Comparison of ENCODE assay signal across 25 cellular contexts in the genomic region with DNA sequence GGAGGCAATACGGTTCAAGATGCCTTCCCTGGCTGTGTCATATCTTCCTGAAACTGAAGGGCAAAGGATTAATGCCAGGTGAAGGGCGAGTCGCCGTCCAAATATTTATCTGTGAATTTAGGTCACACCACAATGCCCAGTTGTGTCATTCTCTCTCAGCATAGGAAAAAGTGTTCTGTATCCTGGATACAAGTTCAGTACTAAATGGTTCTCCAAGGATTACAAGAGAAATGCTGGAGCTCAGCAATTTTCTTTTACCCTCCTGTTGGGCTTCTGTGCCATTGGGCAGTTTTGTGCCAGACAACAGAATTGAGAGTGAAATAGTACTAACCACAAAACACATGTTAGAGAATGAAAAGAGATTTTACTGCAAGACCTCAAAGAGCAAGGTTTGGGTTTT.
A peak's percentile ranks its signal among the peaks of the same experiment; 100 is the strongest.
DNase-seq lines count a peak whose midpoint lies in the region; ATAC-seq and TF ChIP-seq lines count a peak whose summit lies in the region.
"Had no signal": no experiment of that assay in that cellular context is flagged by ENCODE, and none has a peak within 500 bp of the region (broad histone marks: within the 10 kb centered on the region; RNA-seq: fewer than 3 reads in every experiment).

No MANE protein-coding gene starts in this region.

- no peak overlapping the region for H3K4me2 ChIP-seq in PC-3 (ENCODE audit: low read length)

- no TSS peak for BruUV-seq in PC-3 (replicated peaks; lab: Mats Ljungman, UMichigan)

- H3F3A ChIP-seq in PC-3 (ENCODE audit: low read length, unreplicated experiment): no peaks in the 10 kb centered on the region

- H2AFZ ChIP-seq in PC-3 (ENCODE audit: low read length): no peak overlapping the region

- no peak for ATAC-seq in PC-3
- no peak for ATAC-seq in GM19324 (IDR thresholded peaks at IDR 0.05; ENCODE audit: low FRiP score, unreplicated experiment)
- ATAC-seq in omental fat pad (ENCODE audit: low FRiP score): no peak
- ATAC-seq: gastroesophageal sphincter; left ventricle myocardium superior; natural killer cell treated with Interleukin-12 subunit alpha and Interleukin-12 subunit beta and Interleukin-15 and Interleukin-18, amount 100 ng/mL, for 72 hours; stimulated activated effector memory CD8-positive, alpha-beta T cell treated with anti-CD3 and anti-CD28 coated beads, Interleukin-12 subunit alpha, Interleukin-12 subunit beta, amount 100 ng/mL, for 72 hours; upper lobe of right lung had no signal

- H3K36me3 Mint-ChIP-seq in endothelial cell (ENCODE audit: low read depth, unreplicated experiment) (no peaks in the 10 kb centered on the region), immature natural killer cell (peaks cover 0 to 4% (median 0%) of the 10 kb centered on the region in 3 donors)
- H3K36me3 Mint-ChIP-seq: natural killer cell treated with Interleukin-12 subunit alpha and Interleukin-12 subunit beta and Interleukin-15 and Interleukin-18, amount 100 ng/mL, for 72 hours; stimulated activated effector memory CD8-positive, alpha-beta T cell treated with anti-CD3 and anti-CD28 coated beads, Interleukin-12 subunit alpha, Interleukin-12 subunit beta, amount 100 ng/mL, for 72 hours had no signal

- no peak overlapping the region for H3K4me3 ChIP-seq in PC-3 (ENCODE audit: low read length)
- H3K4me3 ChIP-seq: gastroesophageal sphincter, right atrium auricular region, SJSA1, spleen, upper lobe of right lung had no signal

- H3K27ac ChIP-seq in PC-3 (ENCODE audit: low read length) (no peak overlapping the region), caudate nucleus (ENCODE audit: low read depth, low read length) (peak overlapping the region; percentile 68)
- H3K27ac ChIP-seq: gastroesophageal sphincter, right atrium auricular region, SJSA1, spleen, upper lobe of right lung had no signal

- no peaks in the 10 kb centered on the region for H3K79me2 ChIP-seq in PC-3 (ENCODE audit: low read length)

- TF ChIP-seq CTCF in PC-3 (conservative IDR thresholded peaks at IDR 0.05; ENCODE audit: low read depth, low read length): no peak
- no peak for TF ChIP-seq CTCF in omental fat pad (IDR thresholded peaks at IDR 0.05)
- TF ChIP-seq CTCF in endothelial cell (IDR thresholded peaks at IDR 0.05; ENCODE audit: unreplicated experiment): no peak

- DNase-seq in EL (peak; percentile 3), PC-3 (peak; percentile 54), caudate nucleus (lab: John Stamatoyannopoulos, UW) (peak in 4 of 61 donors; percentile 1 to 44 (median 10)), midbrain (lab: John Stamatoyannopoulos, UW) (peak; percentile 46), omental fat pad (ENCODE audit: low spot score) (no peak), endothelial cell (ENCODE audit: low spot score) (no peak), immature natural killer cell (no peak)
- DNase-seq: activated CD4-positive, alpha-beta T cell treated with anti-CD3 and anti-CD28 coated beads, Interleukin-2, amount 50 U/mL, for 4 hours; activated naive CD4-positive, alpha-beta T cell treated with anti-CD3 and anti-CD28 coated beads, Interleukin-2, amount 50 U/mL, for 16 hours; amniotic stem cell; COR-L47; IMR-90; left ventricle myocardium superior; NCI-H2081; NCI-H2227 treated with DMSO at 0.1 percent for 48 hours; NCI-H526 treated with DMSO at 0.1 percent for 48 hours; spleen; stimulated activated CD4-positive, alpha-beta T cell treated with anti-CD3 and anti-CD28 coated beads, Interleukin-2, amount 100 ng/mL, for 48 hours; upper lobe of right lung had no signal

- H3K9me2 ChIP-seq in PC-3 (replicated peaks; ENCODE audit: low read length): no peaks in the 10 kb centered on the region; the same call in 1 of the 2 replicates

- H3K4me1 ChIP-seq in PC-3 (ENCODE audit: insufficient read depth, low read length): no peaks in the 10 kb centered on the region
- H3K4me1 ChIP-seq: right atrium auricular region, spleen, upper lobe of right lung had no signal

- H3K4me3 Mint-ChIP-seq in endothelial cell (ENCODE audit: unreplicated experiment): no peak overlapping the region
- no peak overlapping the region for H3K4me3 Mint-ChIP-seq in immature natural killer cell
- H3K4me3 Mint-ChIP-seq: natural killer cell treated with Interleukin-12 subunit alpha and Interleukin-12 subunit beta and Interleukin-15 and Interleukin-18, amount 100 ng/mL, for 72 hours; stimulated activated effector memory CD8-positive, alpha-beta T cell treated with anti-CD3 and anti-CD28 coated beads, Interleukin-12 subunit alpha, Interleukin-12 subunit beta, amount 100 ng/mL, for 72 hours had no signal

- H3K9me3 ChIP-seq in PC-3 (ENCODE audit: low read length): no peaks in the 10 kb centered on the region
- H3K9me3 ChIP-seq: gastroesophageal sphincter, right atrium auricular region, SJSA1, spleen, upper lobe of right lung had no signal

- CTCF ChIA-PET in PC-3 (lab: Charles Lee): no interaction called here

- H3K27me3 ChIP-seq in PC-3 (ENCODE audit: low read length): no peaks in the 10 kb centered on the region
- H3K27me3 ChIP-seq: gastroesophageal sphincter, right atrium auricular region, SJSA1, spleen, upper lobe of right lung had no signal

- H3K27ac Mint-ChIP-seq in endothelial cell (ENCODE audit: unreplicated experiment) (no peak overlapping the region), immature natural killer cell (no peak overlapping the region)
- H3K27ac Mint-ChIP-seq: natural killer cell treated with Interleukin-12 subunit alpha and Interleukin-12 subunit beta and Interleukin-15 and Interleukin-18, amount 100 ng/mL, for 72 hours; stimulated activated effector memory CD8-positive, alpha-beta T cell treated with anti-CD3 and anti-CD28 coated beads, Interleukin-12 subunit alpha, Interleukin-12 subunit beta, amount 100 ng/mL, for 72 hours had no signal

- H3K27me3 Mint-ChIP-seq in endothelial cell (ENCODE audit: unreplicated experiment): no peaks in the 10 kb centered on the region
- no peaks in the 10 kb centered on the region for H3K27me3 Mint-ChIP-seq in immature natural killer cell (ENCODE audit: low read depth in 3 of 3)
- H3K27me3 Mint-ChIP-seq: natural killer cell treated with Interleukin-12 subunit alpha and Interleukin-12 subunit beta and Interleukin-15 and Interleukin-18, amount 100 ng/mL, for 72 hours had no signal

- intact Hi-C loops in PC-3 (cut with micrococcal nuclease): no loop called here

- no peaks in the 10 kb centered on the region for H4K20me1 ChIP-seq in PC-3 (ENCODE audit: low read length)

- no peaks in the 10 kb centered on the region for H3K4me1 Mint-ChIP-seq in endothelial cell (ENCODE audit: unreplicated experiment)
- H3K4me1 Mint-ChIP-seq in immature natural killer cell: peaks cover 5 to 12% of the 10 kb centered on the region in 2 donors

- POLR2A ChIA-PET in PC-3 (lab: Charles Lee; ENCODE audit: unreplicated experiment): no interaction called here

- no peak overlapping the region for H3K9ac ChIP-seq in PC-3 (ENCODE audit: low read length)

- H3K36me3 ChIP-seq in PC-3 (ENCODE audit: low read depth, low read length): no peaks in the 10 kb centered on the region
- H3K36me3 ChIP-seq: gastroesophageal sphincter, right atrium auricular region, SJSA1, spleen, upper lobe of right lung had no signal

- H3K9me3 Mint-ChIP-seq in endothelial cell (ENCODE audit: unreplicated experiment): no peaks in the 10 kb centered on the region
- peaks cover 0 to 8% (median 2%) of the 10 kb centered on the region in 6 donors for H3K9me3 Mint-ChIP-seq in immature natural killer cell
- H3K9me3 Mint-ChIP-seq: stimulated activated effector memory CD8-positive, alpha-beta T cell treated with anti-CD3 and anti-CD28 coated beads, Interleukin-12 subunit alpha, Interleukin-12 subunit beta, amount 100 ng/mL, for 72 hours had no signal

Comparison
In these comparisons a context has a peak if more than half of its experiments do, and no peak if none do; other contexts are left out.
1. DNase-seq: peak in EL (single experiment), PC-3 (single experiment) and midbrain (single experiment); none in omental fat pad (single experiment), endothelial cell (single experiment) and immature natural killer cell (0 of 3).